12 cellular contexts compared by ENCODE assay signal in genomic region chr22:37483050-37483449, GRCh38. TPM values are rescaled to one million over a fixed set of nuclear protein-coding genes. Genes with fewer than 3 reads are reported as not detected.
DNase-seq lines count a peak whose midpoint lies in the region; ATAC-seq and TF ChIP-seq lines count a peak whose summit lies in the region.
"Had no signal": no experiment of that assay in that cellular context is flagged by ENCODE, and none has a peak within 500 bp of the region (broad histone marks: within the 10 kb centered on the region; RNA-seq: fewer than 3 reads in every experiment).

No MANE protein-coding gene starts in this region.

- H3K36me3 ChIP-seq in osteoblast (ENCODE audit: insufficient read depth, low read length), result no peaks in the 10 kb centered on the region

- no peaks in the 10 kb centered on the region for H4K20me1 ChIP-seq in osteoblast (ENCODE audit: insufficient read depth, low read length)

- TF ChIP-seq CTCF in osteoblast (IDR thresholded peaks at IDR 0.05; ENCODE audit: extremely low read depth, low read depth, low read length), result no peak

- ATAC-seq in activated naive CD8-positive, alpha-beta T cell treated with anti-CD3 and anti-CD28 coated beads, Interleukin-2, amount 50 U/mL, for 24 hours, result no peak
- ATAC-seq: GM23338 had no signal

- H3K27me3 ChIP-seq in osteoblast (ENCODE audit: insufficient read depth, low read length), result no peaks in the 10 kb centered on the region

- H3K36me3 Mint-ChIP-seq in activated CD4-positive, alpha-beta T cell treated with anti-CD3 and anti-CD28 coated beads, Interleukin-2, amount 10 ng/mL, durations not matched to agents 7 days and 5 days (ENCODE audit: low read depth), result peaks cover 43% of the 10 kb centered on the region
- peaks cover 38% of the 10 kb centered on the region for H3K36me3 Mint-ChIP-seq in activated naive CD8-positive, alpha-beta T cell treated with anti-CD3 and anti-CD28 coated beads, Interleukin-2, amount 50 U/mL, for 24 hours (ENCODE audit: low read depth)
- H3K36me3 Mint-ChIP-seq: type B pancreatic cell had no signal

- H3K9me3 ChIP-seq in osteoblast (ENCODE audit: low read depth, low read length), result no peaks in the 10 kb centered on the region

- no peaks in the 10 kb centered on the region for H3K27me3 Mint-ChIP-seq in activated CD4-positive, alpha-beta T cell treated with anti-CD3 and anti-CD28 coated beads, Interleukin-2, amount 10 ng/mL, durations not matched to agents 7 days and 5 days
- H3K27me3 Mint-ChIP-seq in activated naive CD8-positive, alpha-beta T cell treated with anti-CD3 and anti-CD28 coated beads, Interleukin-2, amount 50 U/mL, for 24 hours, result no peaks in the 10 kb centered on the region

- no peak for DNase-seq in activated CD4-positive, alpha-beta T cell treated with anti-CD3 and anti-CD28 coated beads, Interleukin-2, amount 10 ng/mL, durations not matched to agents 7 days and 5 days
- no peak for DNase-seq in activated CD4-positive, alpha-beta T cell treated with anti-CD3 and anti-CD28 coated beads for 48 hours
- DNase-seq in Jurkat, Clone E6-1 (ENCODE audit: low read depth, low spot score), result no peak
- DNase-seq in activated naive CD8-positive, alpha-beta T cell treated with anti-CD3 and anti-CD28 coated beads, Interleukin-2, amount 50 U/mL, for 24 hours, result no peak
- DNase-seq in osteoblast (ENCODE audit: insufficient read length, low spot score, missing footprints) (peak; percentile 18), dermis blood vessel endothelial cell (no peak), NCI-H2171 treated with DMSO at 0.1 percent for 48 hours (lab: John Stamatoyannopoulos, UW) (no peak), SW480 (ENCODE audit: low spot score) (no peak)
- DNase-seq: NCI-H748 treated with DMSO at 0.1 percent for 48 hours had no signal

- H3K4me3 Mint-ChIP-seq in activated CD4-positive, alpha-beta T cell treated with anti-CD3 and anti-CD28 coated beads, Interleukin-2, amount 10 ng/mL, durations not matched to agents 7 days and 5 days, result peak overlapping the region; percentile 88
- peak overlapping the region; percentile 97 for H3K4me3 Mint-ChIP-seq in activated naive CD8-positive, alpha-beta T cell treated with anti-CD3 and anti-CD28 coated beads, Interleukin-2, amount 50 U/mL, for 24 hours
- H3K4me3 Mint-ChIP-seq: GM23338, type B pancreatic cell had no signal

- CTCF ChIA-PET in activated CD4-positive, alpha-beta T cell treated with anti-CD3 and anti-CD28 coated beads, Interleukin-2, amount 10 ng/mL, durations not matched to agents 7 days and 5 days (lab: Charles Lee), result interaction anchor here (3.4 kb wide), 1 partner anchor 11 kb away, joined by 13 read pairs; no protein-coding TSS in a partner anchor

- H3K79me2 ChIP-seq in osteoblast (ENCODE audit: insufficient read depth, low read length), result no peaks in the 10 kb centered on the region

- peak overlapping the region; percentile 92 for H3K4me3 ChIP-seq in Jurkat, Clone E6-1 (ENCODE audit: low read length)
- H3K4me3 ChIP-seq in osteoblast (ENCODE audit: insufficient read depth, low read length), result no peak overlapping the region
- H3K4me3 ChIP-seq: GM23338 had no signal

- peaks cover 47% of the 10 kb centered on the region for H3K4me1 Mint-ChIP-seq in activated CD4-positive, alpha-beta T cell treated with anti-CD3 and anti-CD28 coated beads, Interleukin-2, amount 10 ng/mL, durations not matched to agents 7 days and 5 days
- peaks cover 49% of the 10 kb centered on the region for H3K4me1 Mint-ChIP-seq in activated naive CD8-positive, alpha-beta T cell treated with anti-CD3 and anti-CD28 coated beads, Interleukin-2, amount 50 U/mL, for 24 hours

- no peak overlapping the region for H3K27ac ChIP-seq in osteoblast (ENCODE audit: low read depth, low read length)

- peak overlapping the region; percentile 35 for H2AFZ ChIP-seq in osteoblast (ENCODE audit: low read length)
- H2AFZ ChIP-seq: GM23338 had no signal

- peak overlapping the region; percentile 91 for H3K27ac Mint-ChIP-seq in activated CD4-positive, alpha-beta T cell treated with anti-CD3 and anti-CD28 coated beads, Interleukin-2, amount 10 ng/mL, durations not matched to agents 7 days and 5 days
- peak overlapping the region; percentile 97 for H3K27ac Mint-ChIP-seq in activated naive CD8-positive, alpha-beta T cell treated with anti-CD3 and anti-CD28 coated beads, Interleukin-2, amount 50 U/mL, for 24 hours
- H3K27ac Mint-ChIP-seq: GM23338 had no signal

- no peak overlapping the region for H3K4me2 ChIP-seq in osteoblast (ENCODE audit: insufficient read depth, low read length)
- H3K4me2 ChIP-seq: GM23338 had no signal

- peaks cover 10% of the 10 kb centered on the region for H3K4me1 ChIP-seq in osteoblast (ENCODE audit: insufficient read depth, low read length)

- no peaks in the 10 kb centered on the region for H3K9me3 Mint-ChIP-seq in activated CD4-positive, alpha-beta T cell treated with anti-CD3 and anti-CD28 coated beads, Interleukin-2, amount 10 ng/mL, durations not matched to agents 7 days and 5 days
- no peaks in the 10 kb centered on the region for H3K9me3 Mint-ChIP-seq in activated naive CD8-positive, alpha-beta T cell treated with anti-CD3 and anti-CD28 coated beads, Interleukin-2, amount 50 U/mL, for 24 hours
- H3K9me3 Mint-ChIP-seq: GM23338, type B pancreatic cell had no signal

- POLR2A ChIA-PET in activated CD4-positive, alpha-beta T cell treated with anti-CD3 and anti-CD28 coated beads, Interleukin-2, amount 10 ng/mL, durations not matched to agents 7 days and 5 days (lab: Charles Lee), result no interaction called here

RNA-seq across cellular contexts. Expression of gene MFNG, which starts 3.1 kb away (rescaled TPM):
- 100 to 1,000 TPM; 218 to 219 TPM for total RNA-seq in activated CD4-positive, alpha-beta T cell treated with anti-CD3 and anti-CD28 coated beads, Interleukin-2, amount 10 ng/mL, durations not matched to agents 7 days and 5 days
- polyA plus RNA-seq in Jurkat, Clone E6-1 (2012; ENCODE audit: insufficient read depth, insufficient read length), result 55.1 TPM
- 0.29 and 0.72 TPM in 2 replicates for total RNA-seq in osteoblast
- total RNA-seq in dermis blood vessel endothelial cell, result 163 and 228 TPM in 2 replicates
- total RNA-seq: A673 had no signal

RNA-seq across cellular contexts. Expression of gene CARD10, which starts 36.2 kb away (rescaled TPM):
- not detected for total RNA-seq in activated CD4-positive, alpha-beta T cell treated with anti-CD3 and anti-CD28 coated beads, Interleukin-2, amount 10 ng/mL, durations not matched to agents 7 days and 5 days
- not detected for polyA plus RNA-seq in Jurkat, Clone E6-1 (2012; ENCODE audit: insufficient read depth, insufficient read length)
- 11.9 and 12.7 TPM in 2 replicates for total RNA-seq in osteoblast
- total RNA-seq in dermis blood vessel endothelial cell, result 55.8 and 61.6 TPM in 2 replicates

RNA-seq across cellular contexts. Expression of gene ELFN2, which starts 55.8 kb away (rescaled TPM):
- total RNA-seq in activated CD4-positive, alpha-beta T cell treated with anti-CD3 and anti-CD28 coated beads, Interleukin-2, amount 10 ng/mL, durations not matched to agents 7 days and 5 days, result under 1 TPM; 0.10 to 0.23 TPM
- not detected for polyA plus RNA-seq in Jurkat, Clone E6-1 (2012; ENCODE audit: insufficient read depth, insufficient read length)
- total RNA-seq in osteoblast, result under 0.01 and 0.29 TPM in 2 replicates
- total RNA-seq in dermis blood vessel endothelial cell, result under 0.01 and 0.14 TPM in 2 replicates
- total RNA-seq: A673 had no signal

Comparison
In these comparisons a context has a peak if more than half of its experiments do, and no peak if none do; other contexts are left out.
1. RNA of gene MFNG, which starts 3.1 kb away (total RNA-seq): 218 to 219 TPM in activated CD4-positive, alpha-beta T cell treated with anti-CD3 and anti-CD28 coated beads, Interleukin-2, amount 10 ng/mL, durations not matched to agents 7 days and 5 days and 163 to 228 TPM in dermis blood vessel endothelial cell; 0.29 to 0.72 TPM in osteoblast; every median in the first group is over 10 times any median in the second.
2. RNA of gene CARD10, which starts 36.2 kb away (total RNA-seq): 55.8 to 61.6 TPM in dermis blood vessel endothelial cell and 11.9 to 12.7 TPM in osteoblast; not detected in activated CD4-positive, alpha-beta T cell treated with anti-CD3 and anti-CD28 coated beads, Interleukin-2, amount 10 ng/mL, durations not matched to agents 7 days and 5 days; every median in the first group is over 10 times any median in the second.